13 cellular contexts compared by ENCODE assay signal in genomic region chr12:88339254-88339949, GRCh38.
A peak's percentile ranks its signal among the peaks of the same experiment; 100 is the strongest.
DNase-seq lines count a peak whose midpoint lies in the region; ATAC-seq and TF ChIP-seq lines count a peak whose summit lies in the region.
"Had no signal": no experiment of that assay in that cellular context is flagged by ENCODE, and none has a peak within 500 bp of the region (broad histone marks: within the 10 kb centered on the region; RNA-seq: fewer than 3 reads in every experiment).

No MANE protein-coding gene starts in this region.

- TF ChIP-seq CTCF in cardiac fibroblast (IDR thresholded peaks at IDR 0.05; ENCODE audit: low read depth, low read length) = no peak

- no peak overlapping the region for H3K4me3 ChIP-seq in cardiac fibroblast (replicated peaks in 1 of 2; ENCODE audit: low read depth in 2 of 2, low read length in 2 of 2)
- H3K4me3 ChIP-seq: cardiac muscle cell, thoracic aorta had no signal

- peak; percentile 37 to 82 for DNase-seq in cardiac fibroblast (ENCODE audit: low read depth in 2 of 2)
- DNase-seq in renal cortical epithelial cell (ENCODE audit: low read depth) = peak; percentile 79
- no peak for DNase-seq in epidermal melanocyte (ENCODE audit: insufficient read length, low spot score)
- no peak for DNase-seq in activated T-cell treated with anti-CD3 and anti-CD28 coated beads for 4 hours
- DNase-seq in NCI-H69 (lab: John Stamatoyannopoulos, UW) = no peak
- DNase-seq in cerebellum (ENCODE audit: low spot score) = no peak
- DNase-seq: activated CD4-positive, alpha-beta T cell treated with anti-CD3 and anti-CD28 coated beads, Interleukin-2, amount 50 U/mL, for 48 hours; NCI-H446 treated with DMSO at 0.1 percent for 48 hours had no signal

- ATAC-seq in GM18502 (IDR thresholded peaks at IDR 0.05; ENCODE audit: poor library complexity, unreplicated experiment) = peak; percentile 58
- ATAC-seq in HG03520 (IDR thresholded peaks at IDR 0.05; ENCODE audit: unreplicated experiment) = peak; percentile 57
- ATAC-seq: Panc1 had no signal

Comparison
In these comparisons a context has a peak if more than half of its experiments do, and no peak if none do; other contexts are left out.
1. DNase-seq: peak in cardiac fibroblast (2 of 2) and renal cortical epithelial cell (single experiment); none in epidermal melanocyte (single experiment), activated T-cell treated with anti-CD3 and anti-CD28 coated beads for 4 hours (single experiment), NCI-H69 (single experiment) and cerebellum (single experiment).